23 cellular contexts compared by ENCODE assay signal in the genomic region with DNA sequence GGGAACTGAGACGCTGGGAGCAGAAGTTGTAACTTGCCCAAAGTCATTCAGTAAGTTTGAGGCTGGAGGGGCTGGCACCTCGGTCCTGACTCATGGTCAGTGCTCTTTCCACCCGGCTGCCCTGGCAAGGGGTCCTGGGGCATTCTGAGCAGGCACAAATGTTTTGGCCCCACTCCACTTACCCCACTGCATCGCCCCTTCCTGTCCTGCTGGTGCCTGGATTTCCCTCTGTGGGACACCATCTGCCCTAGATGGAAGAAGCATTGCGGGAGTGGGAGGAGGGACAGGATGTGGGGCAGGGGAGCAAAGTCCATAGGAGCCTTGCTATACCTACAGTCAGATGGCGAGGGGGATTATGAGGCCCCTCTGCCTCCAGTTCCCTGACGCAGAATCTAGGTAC. TPM values are rescaled to one million over a fixed set of nuclear protein-coding genes. Genes with fewer than 3 reads are reported as not detected.
DNase-seq lines count a peak whose midpoint lies in the region; TF ChIP-seq lines count a peak whose summit lies in the region.
"Had no signal": no experiment of that assay in that cellular context is flagged by ENCODE, and none has a peak within 500 bp of the region (broad histone marks: within the 10 kb centered on the region; RNA-seq: fewer than 3 reads in every experiment).

No MANE protein-coding gene starts in this region.

- peak; percentile 82 for DNase-seq in NCI-H82 (lab: John Stamatoyannopoulos, UW)
- DNase-seq in dorsolateral prefrontal cortex: peak in 3 of 10 donors; percentile 17 to 29 (median 26)
- peak; percentile 56 for DNase-seq in posterior vena cava (ENCODE audit: low spot score)
- DNase-seq in SK-N-DZ (ENCODE audit: low spot score): no peak
- no peak for DNase-seq in D341Med (ENCODE audit: low spot score)
- DNase-seq in HCEC 1CT: no peak
- DNase-seq in erythroblast (lab: John Stamatoyannopoulos, UW): no peak
- DNase-seq: activated CD4-positive, alpha-beta T cell treated with anti-CD3 and anti-CD28 coated beads, Interleukin-2, amount 50 U/mL, for 48 hours; activated naive CD4-positive, alpha-beta T cell treated with anti-CD3 and anti-CD28 coated beads, Interleukin-2, amount 10 ng/mL, durations not matched to agents 7 days and 5 days; amniotic stem cell; GDM1; H9; Kasumi-1; left lung; NCI-H146; nucleus accumbens; SHP77; stimulated activated naive CD8-positive, alpha-beta T cell treated with anti-CD3 and anti-CD28 coated beads, Interleukin-15, Interleukin-2, amounts not matched to agents 100 U/mL and 50 U/mL, for 24 hours had no signal

- H3K27ac ChIP-seq in BLaER1 treated with 17β-estradiol and CSF1 and Interleukin-3, amounts not matched to agents 10 nM and 100 nM: peak overlapping the region in 4 of 11 experiments; percentile 4 to 23 (median 12); a peak in 5 of 22 replicates
- H3K27ac ChIP-seq in dorsolateral prefrontal cortex: peak overlapping the region in 58 of 59 donors; percentile 67 to 98 (median 96)
- H3K27ac ChIP-seq: HL-60, left lung had no signal

- peak overlapping the region in 2 of 11 experiments; percentile 4 to 19; a peak in 3 of 22 replicates for H3K9ac ChIP-seq in BLaER1 treated with 17β-estradiol and CSF1 and Interleukin-3, amounts not matched to agents 10 nM and 100 nM

- intact Hi-C loops in dorsolateral prefrontal cortex (cut with DNase I) (no loop called here), posterior vena cava (cut with DNase I) (loop anchor here in 1 of 2 donors (5.0 kb wide), 1 partner anchor 89 kb away; no protein-coding TSS in a partner anchor)

- peaks cover 0 to 80% (median 46%) of the 10 kb centered on the region in 11 experiments; a peak in 16 of 22 replicates for H4K20me1 ChIP-seq in BLaER1 treated with 17β-estradiol and CSF1 and Interleukin-3, amounts not matched to agents 10 nM and 100 nM

- no peak for TF ChIP-seq POLR2A in erythroblast (IDR thresholded peaks at IDR 0.05; ENCODE audit: low read length)

- peak overlapping the region; percentile 16 to 100 (median 95); a peak in 21 of 22 replicates for H3K4me2 ChIP-seq in BLaER1 treated with 17β-estradiol and CSF1 and Interleukin-3, amounts not matched to agents 10 nM and 100 nM

- H3K4me1 ChIP-seq in BLaER1 treated with 17β-estradiol and CSF1 and Interleukin-3, amounts not matched to agents 10 nM and 100 nM: peaks cover 30 to 90% (median 87%) of the 10 kb centered on the region in 10 experiments

- TF ChIP-seq CTCF in dorsolateral prefrontal cortex (IDR thresholded peaks at IDR 0.05 in 54 of 56, conservative IDR thresholded peaks at IDR 0.05 in 2 of 56; ENCODE audit: low read depth in 1 of 56, partially characterized antibody in 56 of 56): no peak

- no peaks in the 10 kb centered on the region for H3K9me3 ChIP-seq in BLaER1 treated with 17β-estradiol and CSF1 and Interleukin-3, amounts not matched to agents 10 nM and 100 nM (replicated peaks in 1 of 11)
- H3K9me3 ChIP-seq: gastroesophageal sphincter, left lung, tibial artery had no signal

- no peaks in the 10 kb centered on the region for H3K36me3 ChIP-seq in BLaER1 treated with 17β-estradiol and CSF1 and Interleukin-3, amounts not matched to agents 10 nM and 100 nM
- H3K36me3 ChIP-seq: gastroesophageal sphincter, left lung, tibial artery had no signal

- H3K27me3 ChIP-seq in BLaER1 treated with 17β-estradiol and CSF1 and Interleukin-3, amounts not matched to agents 10 nM and 100 nM: peaks cover 0 to 38% (median 0%) of the 10 kb centered on the region in 11 experiments; a peak in 6 of 22 replicates
- no peaks in the 10 kb centered on the region for H3K27me3 ChIP-seq in dorsolateral prefrontal cortex
- H3K27me3 ChIP-seq: tibial artery had no signal

- H3K4me3 ChIP-seq in BLaER1 treated with 17β-estradiol and CSF1 and Interleukin-3, amounts not matched to agents 10 nM and 100 nM: no peak overlapping the region
- peak overlapping the region in 1 of 59 donors; percentile 1 for H3K4me3 ChIP-seq in dorsolateral prefrontal cortex
- H3K4me3 ChIP-seq: gastroesophageal sphincter, left lung, tibial artery had no signal

RNA-seq across cellular contexts. Expression of gene CORO2B, which starts 4.5 kb away (rescaled TPM):
- 100 to 1,000 TPM in 88 of 120 experiments, 10 to 100 TPM in 32; 75.5 to 144 (median 107) TPM for total RNA-seq in dorsolateral prefrontal cortex
- 10 to 100 TPM in 1 of 2 donors, 1 to 10 TPM in 1; 7.2 to 11.7 TPM for total RNA-seq in posterior vena cava
- not detected in 2 replicates for polyA plus RNA-seq in SK-N-DZ (2014; cell fraction: cytosol; rRNA removed)
- polyA plus RNA-seq in SK-N-DZ (2014; cell fraction: nucleus; rRNA removed): not detected in 2 replicates
- total RNA-seq: NCI-H460 had no signal

Comparison
In these comparisons a context has a peak if more than half of its experiments do, and no peak if none do; other contexts are left out.
1. DNase-seq: peak in NCI-H82 (single experiment) and posterior vena cava (single experiment); none in SK-N-DZ (single experiment), D341Med (single experiment), HCEC 1CT (single experiment) and erythroblast (0 of 2).
2. RNA of gene CORO2B, which starts 4.5 kb away (total RNA-seq): 75.5 to 144 TPM in dorsolateral prefrontal cortex; 7.2 to 11.7 TPM in posterior vena cava; every median in the first group is over 4 times any median in the second.